Comparison of ENCODE assay signal across 11 cellular contexts in the genomic region with DNA sequence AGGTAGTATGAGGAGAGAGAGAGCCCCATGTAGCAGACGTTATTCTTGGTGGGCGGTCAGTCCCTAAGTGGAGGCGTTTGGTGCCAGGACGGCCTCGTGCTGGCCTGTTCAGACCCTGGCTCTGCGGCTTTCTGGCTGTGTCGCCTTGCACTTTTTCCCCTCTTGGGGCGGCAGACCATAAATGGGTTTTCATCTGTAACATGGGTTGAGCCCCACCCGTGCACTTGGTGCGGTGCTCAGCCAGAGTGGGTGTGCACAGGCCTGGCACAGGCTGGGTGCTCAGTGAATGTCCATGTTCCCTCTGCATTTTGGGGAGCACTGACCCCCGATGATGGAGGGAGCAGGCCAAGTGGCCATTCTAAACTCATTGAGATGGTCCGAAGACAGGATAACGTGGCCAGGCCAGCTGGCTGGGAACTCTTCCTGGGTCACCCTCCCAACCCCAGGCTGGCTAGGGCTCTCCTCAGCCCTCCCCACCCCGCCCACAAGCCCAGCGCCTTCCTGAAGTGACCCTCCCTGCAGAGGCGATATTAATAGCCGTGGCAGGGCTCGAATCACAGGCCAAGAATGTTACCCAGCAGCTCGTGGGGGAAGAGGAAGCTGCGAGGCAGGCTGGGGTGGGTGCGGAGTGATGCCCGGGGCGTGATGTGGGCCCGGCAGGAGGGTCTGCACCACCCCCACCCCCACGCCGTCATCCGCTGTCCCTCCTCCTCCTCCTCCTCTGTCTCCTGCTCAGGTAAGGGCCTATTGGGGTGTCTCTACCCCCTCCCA.
DNase-seq lines count a peak whose midpoint lies in the region; ATAC-seq and TF ChIP-seq lines count a peak whose summit lies in the region.
"Had no signal": no experiment of that assay in that cellular context is flagged by ENCODE, and none has a peak within 500 bp of the region (broad histone marks: within the 10 kb centered on the region; RNA-seq: fewer than 3 reads in every experiment).

No MANE protein-coding gene starts in this region.

- peak; percentile 84 to 91 (median 89) for ATAC-seq in heart left ventricle
- ATAC-seq in HG03135 (IDR thresholded peaks at IDR 0.05; ENCODE audit: unreplicated experiment), result no peak
- ATAC-seq in HG03521 (IDR thresholded peaks at IDR 0.05; ENCODE audit: unreplicated experiment), result no peak

- DNase-seq in AG08396 (ENCODE audit: low spot score) (peak; percentile 81), amniotic epithelial cell (ENCODE audit: low read depth) (peak; percentile 25), heart left ventricle (peak; percentile 73 to 88 (median 83)), pons (ENCODE audit: low spot score) (peak; percentile 67), NCI-H1105 treated with DMSO at 0.1 percent for 48 hours (lab: John Stamatoyannopoulos, UW) (no peak)
- DNase-seq in activated T-helper 2 cell treated with anti-CD3 and anti-CD28 coated beads, Interferon-gamma antibody, Interleukin-2, Interleukin-4, amounts not matched to agents 10 μg/mL and 5 μg/mL and 100 μg/mL, durations not matched to agents 14 hours and 24 hours and 36 hours (ENCODE audit: low spot score), result no peak
- DNase-seq: activated naive CD4-positive, alpha-beta T cell; Kasumi-1; NCI-H82 had no signal

- H3K36me3 Mint-ChIP-seq in activated T-helper 2 cell treated with anti-CD3 and anti-CD28 coated beads, Interferon-gamma antibody, Interleukin-2, Interleukin-4, amounts not matched to agents 10 μg/mL and 5 μg/mL and 100 μg/mL, durations not matched to agents 14 hours and 24 hours and 36 hours (ENCODE audit: low read depth), result no peaks in the 10 kb centered on the region

- H3K27me3 ChIP-seq in heart left ventricle, result no peaks in the 10 kb centered on the region

- no peak overlapping the region for H3K27ac Mint-ChIP-seq in activated T-helper 2 cell treated with anti-CD3 and anti-CD28 coated beads, Interferon-gamma antibody, Interleukin-2, Interleukin-4, amounts not matched to agents 10 μg/mL and 5 μg/mL and 100 μg/mL, durations not matched to agents 14 hours and 24 hours and 36 hours

- H3K27me3 Mint-ChIP-seq in activated T-helper 2 cell treated with anti-CD3 and anti-CD28 coated beads, Interferon-gamma antibody, Interleukin-2, Interleukin-4, amounts not matched to agents 10 μg/mL and 5 μg/mL and 100 μg/mL, durations not matched to agents 14 hours and 24 hours and 36 hours (ENCODE audit: low read depth), result no peaks in the 10 kb centered on the region

- intact Hi-C loops in heart left ventricle (cut with DNase I), result loop anchor here in 2 of 10 donors (10.0 kb wide), 1 partner anchor 193 kb away; no protein-coding TSS in a partner anchor
- intact Hi-C loops in activated T-helper 2 cell treated with anti-CD3 and anti-CD28 coated beads, Interferon-gamma antibody, Interleukin-2, Interleukin-4, amounts not matched to agents 10 μg/mL and 5 μg/mL and 100 μg/mL, durations not matched to agents 14 hours and 24 hours and 36 hours (cut with micrococcal nuclease), result no loop called here

- no peaks in the 10 kb centered on the region for H3K4me1 Mint-ChIP-seq in activated T-helper 2 cell treated with anti-CD3 and anti-CD28 coated beads, Interferon-gamma antibody, Interleukin-2, Interleukin-4, amounts not matched to agents 10 μg/mL and 5 μg/mL and 100 μg/mL, durations not matched to agents 14 hours and 24 hours and 36 hours (ENCODE audit: low read depth)

- TF ChIP-seq POLR2A in heart left ventricle (IDR thresholded peaks at IDR 0.05), result peak in 1 of 2 donors; percentile 57

- no peaks in the 10 kb centered on the region for H3K9me3 ChIP-seq in heart left ventricle

- 36 to 59% (median 45%) methylated on average over 19 to 27 of the region's 27 CpGs for WGBS in heart left ventricle, 4 donors

- peak overlapping the region; percentile 27 to 63 (median 52) for H3K4me3 ChIP-seq in heart left ventricle

- H3K36me3 ChIP-seq in heart left ventricle, result peaks cover 0 to 51% (median 26%) of the 10 kb centered on the region in 9 donors

- peaks cover 0 to 65% (median 22%) of the 10 kb centered on the region in 12 donors for H3K4me1 ChIP-seq in heart left ventricle

- no peak overlapping the region for H3K4me3 Mint-ChIP-seq in activated T-helper 2 cell treated with anti-CD3 and anti-CD28 coated beads, Interferon-gamma antibody, Interleukin-2, Interleukin-4, amounts not matched to agents 10 μg/mL and 5 μg/mL and 100 μg/mL, durations not matched to agents 14 hours and 24 hours and 36 hours (ENCODE audit: low read depth)

- H3K9me3 Mint-ChIP-seq in activated T-helper 2 cell treated with anti-CD3 and anti-CD28 coated beads, Interferon-gamma antibody, Interleukin-2, Interleukin-4, amounts not matched to agents 10 μg/mL and 5 μg/mL and 100 μg/mL, durations not matched to agents 14 hours and 24 hours and 36 hours, result no peaks in the 10 kb centered on the region

- no peak for TF ChIP-seq CTCF in heart left ventricle (IDR thresholded peaks at IDR 0.05)

- H3K27ac ChIP-seq in heart left ventricle, result peak overlapping the region; percentile 80 to 98 (median 88)

Comparison
In these comparisons a context has a peak if more than half of its experiments do, and no peak if none do; other contexts are left out.
1. DNase-seq: peak in AG08396 (single experiment), amniotic epithelial cell (single experiment), heart left ventricle (5 of 5) and pons (single experiment); none in activated T-helper 2 cell treated with anti-CD3 and anti-CD28 coated beads, Interferon-gamma antibody, Interleukin-2, Interleukin-4, amounts not matched to agents 10 μg/mL and 5 μg/mL and 100 μg/mL, durations not matched to agents 14 hours and 24 hours and 36 hours (single experiment) and NCI-H1105 treated with DMSO at 0.1 percent for 48 hours (single experiment).
2. ATAC-seq: peak in heart left ventricle (4 of 4); none in HG03135 (single experiment) and HG03521 (single experiment).